In genomic region chr11:78567209-78567608, GRCh38 we compare ENCODE assay signal across 16 cellular contexts. TPM values are rescaled to one million over a fixed set of nuclear protein-coding genes. Genes with fewer than 3 reads are reported as not detected.
DNase-seq lines count a peak whose midpoint lies in the region; ATAC-seq and TF ChIP-seq lines count a peak whose summit lies in the region.
"Had no signal": no experiment of that assay in that cellular context is flagged by ENCODE, and none has a peak within 500 bp of the region (broad histone marks: within the 10 kb centered on the region; RNA-seq: fewer than 3 reads in every experiment).

No MANE protein-coding gene starts in this region.

- H4K20me1 ChIP-seq in Loucy (ENCODE audit: insufficient read depth, low read length, poor library complexity, severe bottlenecking): peaks cover 9% of the 10 kb centered on the region

- H3K4me1 ChIP-seq in Loucy (ENCODE audit: insufficient read depth, low read length, poor library complexity, severe bottlenecking) (peaks cover 29% of the 10 kb centered on the region), mesenchymal stem cell (ENCODE audit: control insufficient read depth, insufficient read depth, low read depth, low read length) (peaks cover 10% of the 10 kb centered on the region)
- H3K4me1 ChIP-seq: pancreas had no signal

- H3K4me3 ChIP-seq in Loucy (ENCODE audit: low read length, poor library complexity, severe bottlenecking) (no peak overlapping the region), cardiac fibroblast (replicated peaks in 1 of 2; ENCODE audit: low read depth in 2 of 2, low read length in 2 of 2) (no peak overlapping the region), mesenchymal stem cell (ENCODE audit: insufficient read depth in 1 of 2, low read depth in 1 of 2, low read length in 2 of 2) (no peak overlapping the region)
- H3K4me3 ChIP-seq: heart right ventricle, lung, pancreas had no signal

- H4K91ac ChIP-seq in mesenchymal stem cell (ENCODE audit: low read length): no peak overlapping the region

- H3K9me3 ChIP-seq in Loucy (ENCODE audit: insufficient read depth, low read depth, low read length) (no peaks in the 10 kb centered on the region), mesenchymal stem cell (ENCODE audit: control insufficient read depth, low read length) (no peaks in the 10 kb centered on the region)
- H3K9me3 ChIP-seq: heart right ventricle, pancreas had no signal

- H3K18ac ChIP-seq in mesenchymal stem cell (ENCODE audit: low read depth in 1 of 2, low read length in 2 of 2): no peak overlapping the region

- H3K27me3 ChIP-seq in Loucy (ENCODE audit: insufficient read depth, low read length, poor library complexity, severe bottlenecking) (no peaks in the 10 kb centered on the region), mesenchymal stem cell (ENCODE audit: control insufficient read depth in 1 of 2, insufficient read depth in 1 of 2, low read length in 2 of 2) (no peaks in the 10 kb centered on the region)
- H3K27me3 ChIP-seq: heart right ventricle, pancreas had no signal

- H2AFZ ChIP-seq in Loucy (ENCODE audit: low read length) (no peak overlapping the region), mesenchymal stem cell (ENCODE audit: low read depth, low read length) (no peak overlapping the region)

- no peak overlapping the region for H2AK5ac ChIP-seq in mesenchymal stem cell (ENCODE audit: low read length, severe bottlenecking)

- peak overlapping the region; percentile 78 for H2BK5ac ChIP-seq in mesenchymal stem cell (ENCODE audit: low read depth, low read length, poor library complexity, severe bottlenecking)

- H3K4me2 ChIP-seq in Loucy (ENCODE audit: low read depth, low read length, poor library complexity, severe bottlenecking): peak overlapping the region; percentile 5
- no peak overlapping the region for H3K4me2 ChIP-seq in mesenchymal stem cell (ENCODE audit: low read length, poor library complexity, severe bottlenecking)

- no peak overlapping the region for H3K14ac ChIP-seq in mesenchymal stem cell (ENCODE audit: low read length in 2 of 2)

- no peak overlapping the region for H3K23ac ChIP-seq in mesenchymal stem cell (ENCODE audit: low read length in 2 of 2)

- H3F3A ChIP-seq in Loucy (ENCODE audit: low read depth): no peaks in the 10 kb centered on the region; the same call in 1 of the 2 replicates

- no peak overlapping the region for H2BK12ac ChIP-seq in mesenchymal stem cell (ENCODE audit: low read length in 2 of 2)

- H3K9me2 ChIP-seq in Loucy (replicated peaks; ENCODE audit: low read depth, low read length): no peaks in the 10 kb centered on the region

- no peak overlapping the region for H2BK120ac ChIP-seq in mesenchymal stem cell (ENCODE audit: low read depth, low read length)

- H3K4ac ChIP-seq in mesenchymal stem cell (ENCODE audit: low read depth in 1 of 2, low read length in 2 of 2): no peak overlapping the region

- ATAC-seq in GM21367 (IDR thresholded peaks at IDR 0.05; ENCODE audit: unreplicated experiment) (no peak), HG03280 (IDR thresholded peaks at IDR 0.05; ENCODE audit: unreplicated experiment) (no peak), HG02870 (IDR thresholded peaks at IDR 0.05; ENCODE audit: unreplicated experiment) (no peak)
- ATAC-seq: heart right ventricle, pancreas had no signal

- H3K36me3 ChIP-seq in Loucy (ENCODE audit: insufficient read depth, low read length) (peaks cover 20% of the 10 kb centered on the region; the same call in 1 of the 2 replicates), mesenchymal stem cell (ENCODE audit: control insufficient read depth in 1 of 2, insufficient read depth in 2 of 2, low read depth in 1 of 2, low read length in 2 of 2) (peaks cover 0 to 49% of the 10 kb centered on the region in 2 experiments)

- WGBS in mesenchymal stem cell: 50% methylated on average over 3 of the region's 8 CpGs

- TF ChIP-seq CTCF in Loucy (conservative IDR thresholded peaks at IDR 0.05; ENCODE audit: low read length): no peak
- TF ChIP-seq CTCF in cardiac fibroblast (IDR thresholded peaks at IDR 0.05; ENCODE audit: low read depth, low read length): no peak

- DNase-seq in AG20443 (ENCODE audit: low spot score) (peak; percentile 25), cardiac fibroblast (ENCODE audit: low read depth in 2 of 2) (peak; percentile 35 to 67), mesenchymal stem cell (no peak), Ammon's horn (ENCODE audit: low spot score) (no peak)
- DNase-seq: activated naive CD8-positive, alpha-beta T cell treated with anti-CD3 and anti-CD28 coated beads for 36 hours; DND-41; H9; heart right ventricle; NCI-H69; pancreas; SHP77 had no signal

- H3K9ac ChIP-seq in Loucy (ENCODE audit: low read depth, low read length, poor library complexity, severe bottlenecking) (no peak overlapping the region), mesenchymal stem cell (ENCODE audit: low read length) (peak overlapping the region; percentile 39)

- no peak overlapping the region for H2BK15ac ChIP-seq in mesenchymal stem cell (ENCODE audit: low read depth, poor library complexity, severe bottlenecking)

- peak overlapping the region; percentile 67 for H3K27ac ChIP-seq in mesenchymal stem cell (ENCODE audit: low read length, poor library complexity, severe bottlenecking)
- H3K27ac ChIP-seq: heart right ventricle, pancreas had no signal

- peaks cover 25% of the 10 kb centered on the region for H3K79me2 ChIP-seq in Loucy (ENCODE audit: insufficient read depth, low read length)

- peaks cover 12% of the 10 kb centered on the region for H3K79me1 ChIP-seq in mesenchymal stem cell (replicated peaks; ENCODE audit: low read length, poor library complexity, severe bottlenecking)

- H4K8ac ChIP-seq in mesenchymal stem cell (ENCODE audit: low read length): no peak overlapping the region

RNA-seq across cellular contexts. Expression of gene NARS2, which starts 7.5 kb away (rescaled TPM):
- 7.0 TPM for polyA plus RNA-seq in mesenchymal stem cell (2013, experiment 1 of 2)
- polyA plus RNA-seq in mesenchymal stem cell (2013, experiment 2 of 2): 8.4 TPM

Comparison
In these comparisons a context has a peak if more than half of its experiments do, and no peak if none do; other contexts are left out.
1. DNase-seq: peak in AG20443 (single experiment) and cardiac fibroblast (2 of 2); none in mesenchymal stem cell (single experiment) and Ammon's horn (single experiment).